8 cellular contexts compared by ENCODE assay signal in the genomic region with DNA sequence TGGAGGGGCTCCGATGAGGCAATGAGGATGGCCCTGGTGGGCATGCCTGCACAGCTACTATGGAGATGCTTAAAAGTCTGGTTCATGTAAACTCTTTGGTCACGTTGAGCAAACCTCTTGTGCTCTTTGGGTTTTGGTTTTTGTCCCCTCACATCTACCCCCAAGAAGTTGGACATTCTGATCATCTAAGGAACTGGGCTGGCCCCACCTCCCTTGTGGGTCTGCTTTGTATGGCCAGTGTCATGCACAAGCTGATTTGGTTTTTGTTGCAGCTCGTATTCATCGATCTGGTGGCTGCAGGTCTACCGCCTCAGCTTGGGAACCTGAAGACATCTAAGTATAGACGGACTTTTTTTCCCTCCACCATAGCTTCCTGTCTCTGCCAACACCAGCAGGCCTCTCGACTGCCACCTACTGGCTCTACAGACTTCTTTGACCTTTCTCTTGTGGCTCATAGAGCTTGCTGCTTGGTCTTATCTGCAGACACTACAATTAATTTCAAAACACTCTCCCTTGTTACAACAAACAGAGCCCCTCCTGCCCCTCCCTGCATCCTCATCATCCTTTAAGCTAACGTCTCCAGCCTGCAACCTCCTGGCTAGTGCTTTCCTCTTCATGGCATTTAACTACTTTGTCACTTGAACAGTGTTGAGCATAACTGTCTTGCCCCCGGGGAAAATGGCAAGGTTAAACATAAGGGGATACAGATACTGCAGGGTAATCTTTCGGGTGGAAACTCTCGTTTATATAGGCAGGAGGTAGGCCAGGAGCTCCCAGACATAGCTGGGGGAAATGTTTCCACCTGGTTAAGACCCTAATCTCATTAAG. TPM values are rescaled to one million over a fixed set of nuclear protein-coding genes. Genes with fewer than 3 reads are reported as not detected.
DNase-seq lines count a peak whose midpoint lies in the region; FAIRE-seq and TF ChIP-seq lines count a peak whose summit lies in the region.

No MANE protein-coding gene starts in this region.

- 42 to 44% methylated on average over 11 of the region's 11 CpGs for WGBS in testis, 2 donors

- H3K4me3 ChIP-seq in testis, result no peak overlapping the region

- peak; percentile 94 for FAIRE-seq in H54 (lab: Jason Lieb, UNC)

- DNase-seq in GF-D8 (lab: John Stamatoyannopoulos, UW) (peak; percentile 55), H54 (ENCODE audit: insufficient read length, low spot score) (peak; percentile 91), LoVo (ENCODE audit: low spot score) (peak; percentile 69), RPMI8226 (peak; percentile 77), fibroblast of the conjunctiva (ENCODE audit: low read depth) (peak; percentile 84), nucleus accumbens (lab: John Stamatoyannopoulos, UW) (peak in 49 of 56 donors; percentile 14 to 88 (median 55)), testis (peak; percentile 89)
- DNase-seq in activated T-helper 1 cell treated with anti-CD3 and anti-CD28 coated beads, Interleukin-2, amount 50 U/mL, for 16 hours (ENCODE audit: low read depth in 1 of 2, low spot score in 1 of 2), result peak; percentile 15 to 21

- no peak overlapping the region for H3K27ac ChIP-seq in testis

- peak; percentile 47 to 74 (median 57) for TF ChIP-seq CTCF in testis (IDR thresholded peaks at IDR 0.05)

- no peak for TF ChIP-seq POLR2A in H54 (IDR thresholded peaks at IDR 0.05; ENCODE audit: low read depth, low read length)
- TF ChIP-seq POLR2A in testis (IDR thresholded peaks at IDR 0.05), result no peak

- H3K9me3 ChIP-seq in testis, result no peaks in the 10 kb centered on the region

- no peaks in the 10 kb centered on the region for H3K27me3 ChIP-seq in testis

- H3K4me1 ChIP-seq in testis, result peaks cover 10% of the 10 kb centered on the region

- H3K36me3 ChIP-seq in testis (ENCODE audit: low read depth, missing control alignments), result no peaks in the 10 kb centered on the region

- intact Hi-C loops in testis (cut with DNase I; ENCODE audit: low total_unique reads), result loop anchor here (5.0 kb wide), 1 partner anchor 131 kb away; no protein-coding TSS in a partner anchor

RNA-seq across cellular contexts. Expression of gene TSTD2, which starts 34.5 kb away (rescaled TPM):
- total RNA-seq in testis, result 10 to 100 TPM; 31.8 to 35.6 TPM
- polyA plus RNA-seq in testis (ENCODE audit: insufficient read depth, low read depth, low replicate concordance), result 20.0 TPM

RNA-seq across cellular contexts. Expression of gene NCBP1, which starts 34.9 kb away (rescaled TPM):
- total RNA-seq in testis, result 10 to 100 TPM; 36.9 to 41.7 TPM
- polyA plus RNA-seq in testis (ENCODE audit: insufficient read depth, low read depth, low replicate concordance), result 36.6 TPM

Comparison
In these comparisons a context has a peak if more than half of its experiments do, and no peak if none do; other contexts are left out.
1. DNase-seq: peak in every context shown above with its lines; median percentile 91 in H54; 89 in testis; 84 in fibroblast of the conjunctiva; 77 in RPMI8226; 69 in LoVo; 55 in GF-D8; 55 in nucleus accumbens; 18 in activated T-helper 1 cell treated with anti-CD3 and anti-CD28 coated beads, Interleukin-2, amount 50 U/mL, for 16 hours.